11 cellular contexts compared by ENCODE assay signal in the genomic region with DNA sequence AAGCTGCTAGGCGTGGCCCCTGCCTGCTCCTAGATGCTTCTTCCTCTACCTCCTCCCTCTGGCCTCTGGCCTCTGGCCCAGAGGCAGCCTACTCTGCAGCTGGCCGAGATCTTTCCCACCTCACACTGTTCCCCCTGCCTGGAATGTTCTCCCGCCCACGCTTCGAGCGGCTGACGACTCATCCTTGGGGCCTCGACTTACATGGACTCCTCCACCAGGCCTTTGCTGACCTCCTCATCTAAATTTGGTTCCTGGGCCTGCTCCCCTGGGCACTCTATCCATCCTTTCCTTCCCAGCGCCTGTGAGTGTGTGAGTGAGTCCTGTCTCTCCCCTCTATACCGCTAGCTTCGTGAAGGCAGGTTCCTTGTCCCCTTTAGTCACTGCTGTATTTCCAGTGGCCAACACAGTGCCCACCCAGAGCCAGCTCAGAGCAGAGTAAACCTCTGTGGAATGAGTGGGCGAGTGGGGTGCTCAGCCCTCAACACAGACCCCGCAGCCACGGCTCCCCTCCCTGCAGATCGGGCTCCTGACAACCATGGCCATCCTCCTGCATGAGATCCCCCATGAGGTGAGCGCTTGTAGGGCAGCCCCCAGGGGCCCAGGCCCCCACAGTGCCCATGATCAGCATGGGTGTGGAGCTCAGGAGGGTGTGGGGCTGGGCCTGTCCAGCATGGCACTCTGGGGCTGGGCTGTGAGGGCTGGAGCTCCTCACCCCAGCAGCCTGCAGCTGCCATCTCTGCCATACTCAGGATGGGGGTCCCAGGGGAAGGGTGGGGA. TPM values are rescaled to one million over a fixed set of nuclear protein-coding genes. Genes with fewer than 3 reads are reported as not detected.
DNase-seq lines count a peak whose midpoint lies in the region; ATAC-seq, FAIRE-seq and TF ChIP-seq lines count a peak whose summit lies in the region.
"Had no signal": no experiment of that assay in that cellular context is flagged by ENCODE, and none has a peak within 500 bp of the region (broad histone marks: within the 10 kb centered on the region; RNA-seq: fewer than 3 reads in every experiment).

No MANE protein-coding gene starts in this region.

- H3K4me3 ChIP-seq in AG10803 (ENCODE audit: low read length) (no peak overlapping the region; the same call in 1 of the 2 replicates), NT2/D1 (ENCODE audit: insufficient read length, low read depth) (no peak overlapping the region), H1 (ENCODE audit: extremely low read depth in 1 of 4, insufficient read depth in 2 of 4, low read depth in 3 of 4, low read length in 4 of 4) (no peak overlapping the region)

- no peaks in the 10 kb centered on the region for H3K27me3 Mint-ChIP-seq in osteocyte (ENCODE audit: unreplicated experiment)

- H4K20me1 ChIP-seq in H1 (replicated peaks in 1 of 2; ENCODE audit: control insufficient read depth in 1 of 2, insufficient read depth in 2 of 2, low read length in 2 of 2), result peaks cover 0 to 11% of the 10 kb centered on the region in 2 experiments

- peaks cover 35% of the 10 kb centered on the region for H3K4me1 Mint-ChIP-seq in osteocyte (ENCODE audit: unreplicated experiment)

- TF ChIP-seq CTCF in AG10803 (conservative IDR thresholded peaks at IDR 0.05; ENCODE audit: low read length) (no peak), H1 (IDR thresholded peaks at IDR 0.05; ENCODE audit: control extremely low read depth in 1 of 3, insufficient read depth in 1 of 3, low read depth in 1 of 3, low read length in 3 of 3) (no peak), osteocyte (IDR thresholded peaks at IDR 0.05) (no peak)

- H3K36me3 Mint-ChIP-seq in osteocyte (ENCODE audit: unreplicated experiment), result peaks cover 19% of the 10 kb centered on the region

- H3K56ac ChIP-seq in H1 (replicated peaks; ENCODE audit: insufficient read length, low read depth, low read length), result no peak overlapping the region

- H3K27ac ChIP-seq in H1 (ENCODE audit: low read depth, low read length), result no peak overlapping the region

- H3K18ac ChIP-seq in H1 (ENCODE audit: extremely low read depth, low read length), result no peak overlapping the region

- no peak overlapping the region for H2AK5ac ChIP-seq in H1 (ENCODE audit: low read depth, low read length)

- H3K9me3 Mint-ChIP-seq in osteocyte (ENCODE audit: unreplicated experiment), result no peaks in the 10 kb centered on the region

- H2BK20ac ChIP-seq in H1 (ENCODE audit: low read length), result no peak overlapping the region

- CTCF ChIA-PET in H1 (lab: Charles Lee; ENCODE audit: partially characterized antibody), result interaction anchor here (0.9 to 6.2 kb wide), 4 partner anchors 12 to 79 kb away, joined by 3 to 59 read pairs (median 7); a partner anchor contains a TSS

- WGBS in H1 (ENCODE audit: extremely low coverage in 1 of 2, insufficient coverage in 1 of 2, insufficient read length in 1 of 2, insufficient replicate concordance in 2 of 2, low coverage in 1 of 2, low lambda C conversion rate in 2 of 2, missing lambda C conversion rate in 1 of 2), 2 experiments, result 94% methylated on average over 16 of the region's 16 CpGs; no CpG with 5 or more reads in 1 of the 2 experiments

- no peak for TF ChIP-seq EP300 in H1 (IDR thresholded peaks at IDR 0.05; ENCODE audit: borderline replicate concordance in 1 of 2, low read depth in 2 of 2, low read length in 2 of 2)

- no peaks in the 10 kb centered on the region; a peak in 1 of 4 replicates for H3K79me2 ChIP-seq in H1 (ENCODE audit: control insufficient read depth in 1 of 2, insufficient read depth in 2 of 2, low read length in 2 of 2)

- H3K9me3 ChIP-seq in NT2/D1 (ENCODE audit: insufficient read depth, low read length) (no peaks in the 10 kb centered on the region), H1 (ENCODE audit: insufficient read depth in 2 of 2, low read depth in 1 of 2, low read length in 1 of 2) (no peaks in the 10 kb centered on the region)

- H2BK12ac ChIP-seq in H1 (ENCODE audit: low read depth, low read length), result no peak overlapping the region

- H3K27me3 ChIP-seq in NT2/D1 (ENCODE audit: insufficient read depth, insufficient read length), result no peaks in the 10 kb centered on the region
- H3K27me3 ChIP-seq in H1 (replicated peaks in 1 of 4; ENCODE audit: control insufficient read depth in 3 of 4, extremely low read depth in 1 of 4, insufficient read depth in 3 of 4, low read length in 3 of 4), result no peaks in the 10 kb centered on the region

- no peak for TF ChIP-seq RAD21 in H1 (IDR thresholded peaks at IDR 0.05 in 1 of 2, conservative IDR thresholded peaks at IDR 0.05 in 1 of 2; ENCODE audit: low read depth in 2 of 2, low read length in 2 of 2)

- ATAC-seq in HG02973 (IDR thresholded peaks at IDR 0.05; ENCODE audit: unreplicated experiment) (no peak), GM21786 (IDR thresholded peaks at IDR 0.05; ENCODE audit: unreplicated experiment) (no peak)

- H3K4me3 Mint-ChIP-seq in osteocyte (ENCODE audit: unreplicated experiment), result no peak overlapping the region

- no peak overlapping the region for H4K5ac ChIP-seq in H1 (ENCODE audit: insufficient read length, low read depth, low read length)

- H3K23me2 ChIP-seq in H1 (ENCODE audit: low read depth, low read length), result peaks cover 1% of the 10 kb centered on the region

- no peak overlapping the region for H4K91ac ChIP-seq in H1 (replicated peaks; ENCODE audit: insufficient read length, low read length)

- no peak for TF ChIP-seq POLR2A in H1 (IDR thresholded peaks at IDR 0.05; ENCODE audit: control extremely low read depth in 1 of 2, low read depth in 2 of 2, low read length in 2 of 2)

- no peak overlapping the region for H3K23ac ChIP-seq in H1 (ENCODE audit: insufficient read length)

- H3K4me2 ChIP-seq in H1 (ENCODE audit: insufficient read depth in 1 of 2, low read depth in 2 of 2, low read length in 2 of 2), result no peak overlapping the region

- no peak overlapping the region for H2BK15ac ChIP-seq in H1 (ENCODE audit: low read length)

- DNase-seq in AG10803 (ENCODE audit: low read depth) (peak; percentile 77), NT2/D1 (ENCODE audit: low read depth, low spot score) (no peak), H1 (ENCODE audit: low read depth in 1 of 2, low spot score in 2 of 2) (no peak), osteocyte (ENCODE audit: extremely low spot score, unreplicated experiment) (no peak), NCI-H1048 (lab: John Stamatoyannopoulos, UW) (no peak), midbrain (lab: John Stamatoyannopoulos, UW) (no peak)
- DNase-seq: activated gamma-delta T cell, NCI-H446 treated with DMSO at 0.1 percent for 48 hours had no signal

- H2AFZ ChIP-seq in H1 (ENCODE audit: low read length), result no peak overlapping the region

- H3K4ac ChIP-seq in H1 (replicated peaks; ENCODE audit: insufficient read length, low read depth, low read length), result no peak overlapping the region

- H2BK120ac ChIP-seq in H1 (replicated peaks; ENCODE audit: low read depth, low read length), result no peak overlapping the region

- H2BK5ac ChIP-seq in H1 (ENCODE audit: low read depth, low read length), result no peak overlapping the region

- FAIRE-seq in H1 (lab: Jason Lieb, UNC), result no peak
- FAIRE-seq: frontal cortex had no signal

- no peak overlapping the region for H4K8ac ChIP-seq in H1 (ENCODE audit: extremely low read depth, insufficient read depth, low read length)

- no peaks in the 10 kb centered on the region for H3K79me1 ChIP-seq in H1 (ENCODE audit: low read depth, low read length)

- H3K36me3 ChIP-seq in NT2/D1 (ENCODE audit: insufficient read depth, insufficient read length, low read length), result peaks cover 81% of the 10 kb centered on the region
- peaks cover 4 to 13% (median 10%) of the 10 kb centered on the region in 4 experiments; a peak in 6 of 8 replicates for H3K36me3 ChIP-seq in H1 (ENCODE audit: control insufficient read depth in 2 of 4, insufficient read depth in 4 of 4, low read length in 3 of 4)

- H3K4me1 ChIP-seq in NT2/D1 (ENCODE audit: insufficient read depth, insufficient read length) (peaks cover 38% of the 10 kb centered on the region), H1 (replicated peaks in 1 of 4; ENCODE audit: control insufficient read depth in 3 of 4, insufficient read depth in 4 of 4, low read length in 3 of 4) (peaks cover 0 to 6% (median 2%) of the 10 kb centered on the region in 4 experiments; a peak in 5 of 7 replicates)

- H3K14ac ChIP-seq in H1 (ENCODE audit: insufficient read length), result no peak overlapping the region

- POLR2A ChIA-PET in H1 (lab: Charles Lee; ENCODE audit: partially characterized antibody), result interaction anchor here (1.0 to 12.8 kb wide), 3 partner anchors 10 to 21 kb away, joined by 3 to 140 read pairs (median 3); a partner anchor contains a TSS

- H3K27ac Mint-ChIP-seq in osteocyte (ENCODE audit: unreplicated experiment), result peak overlapping the region; percentile 74

- H3K9ac ChIP-seq in NT2/D1 (ENCODE audit: insufficient read length, low read depth), result peak overlapping the region; percentile 29
- no peak overlapping the region for H3K9ac ChIP-seq in H1 (replicated peaks in 1 of 4; ENCODE audit: extremely low read depth in 1 of 4, low read depth in 3 of 4, low read length in 3 of 4)

RNA-seq across cellular contexts. Expression of a gene that starts 5.7 kb away (rescaled TPM):
- 20.9 and 23.2 TPM in 2 replicates for total RNA-seq in H1 (2021; fragmentation: NEBNext Ultra II Directional; extraction: Animal tissue kit (Norgen Biotek cat#: 25700))
- 30.0 and 42.9 TPM in 2 replicates for polyA plus RNA-seq in H1 (2011; rRNA removed)
- polyA plus RNA-seq in H1 (2011; cell fraction: cytosol; rRNA removed), result 37.3 TPM
- polyA plus RNA-seq in H1 (2011; cell fraction: nucleus; rRNA removed), result 134 TPM
- 14.8 to 28.7 TPM (median 25.1 TPM) in 4 replicates for polyA plus RNA-seq in H1 (2012, experiment 1 of 2)
- 18.9 TPM for polyA plus RNA-seq in H1 (2012, experiment 2 of 2)
- 19.5 TPM for polyA plus RNA-seq in H1 (2013, experiment 1 of 2)
- polyA plus RNA-seq in H1 (2013, experiment 2 of 2), result 19.1 TPM
- 8.9 and 9.6 TPM in 2 replicates for polyA minus RNA-seq in H1 (2011; rRNA and poly(A)+ RNA removed)
- 10.0 TPM for polyA minus RNA-seq in H1 (2011; cell fraction: cytosol; rRNA and poly(A)+ RNA removed)
- 20.5 TPM for polyA minus RNA-seq in H1 (2011; cell fraction: nucleus; rRNA and poly(A)+ RNA removed)
- total RNA-seq in osteocyte, result 95.4 and 98.7 TPM in 2 replicates

RNA-seq across cellular contexts. Expression of a gene that starts 12.1 kb away (rescaled TPM):
- 159 and 160 TPM in 2 replicates for total RNA-seq in H1 (2021; fragmentation: NEBNext Ultra II Directional; extraction: Animal tissue kit (Norgen Biotek cat#: 25700))
- polyA plus RNA-seq in H1 (2011; rRNA removed), result 105 and 114 TPM in 2 replicates
- 201 TPM for polyA plus RNA-seq in H1 (2011; cell fraction: cytosol; rRNA removed)
- 110 TPM for polyA plus RNA-seq in H1 (2011; cell fraction: nucleus; rRNA removed)
- 209 to 226 TPM (median 211 TPM) in 4 replicates for polyA plus RNA-seq in H1 (2012, experiment 1 of 2)
- polyA plus RNA-seq in H1 (2012, experiment 2 of 2), result 124 TPM
- polyA plus RNA-seq in H1 (2013, experiment 1 of 2), result 82.6 TPM
- polyA plus RNA-seq in H1 (2013, experiment 2 of 2), result 81.6 TPM
- polyA minus RNA-seq in H1 (2011; rRNA and poly(A)+ RNA removed), result 94.5 and 111 TPM in 2 replicates
- 65.4 TPM for polyA minus RNA-seq in H1 (2011; cell fraction: cytosol; rRNA and poly(A)+ RNA removed)
- polyA minus RNA-seq in H1 (2011; cell fraction: nucleus; rRNA and poly(A)+ RNA removed), result 50.5 TPM
- 123 and 126 TPM in 2 replicates for total RNA-seq in osteocyte

RNA-seq across cellular contexts. Expression of a gene that starts 34.8 kb away (rescaled TPM):
- 0.34 TPM in 1 of 2 replicates, not detected in the other for total RNA-seq in H1 (2021; fragmentation: NEBNext Ultra II Directional; extraction: Animal tissue kit (Norgen Biotek cat#: 25700))
- 0.05 and 0.06 TPM in 2 replicates for polyA plus RNA-seq in H1 (2011; rRNA removed)
- 0.05 TPM for polyA plus RNA-seq in H1 (2011; cell fraction: cytosol; rRNA removed)
- polyA plus RNA-seq in H1 (2011; cell fraction: nucleus; rRNA removed), result 0.54 TPM
- polyA plus RNA-seq in H1 (2012, experiment 1 of 2), result 0.11 TPM in 1 of 4 replicates, not detected in the others
- polyA plus RNA-seq in H1 (2012, experiment 2 of 2), result not detected
- 0.71 TPM for polyA plus RNA-seq in H1 (2013, experiment 1 of 2)
- polyA plus RNA-seq in H1 (2013, experiment 2 of 2), result 0.29 TPM
- polyA minus RNA-seq in H1 (2011; rRNA and poly(A)+ RNA removed), result not detected in 2 replicates
- polyA minus RNA-seq in H1 (2011; cell fraction: cytosol; rRNA and poly(A)+ RNA removed), result not detected
- polyA minus RNA-seq in H1 (2011; cell fraction: nucleus; rRNA and poly(A)+ RNA removed), result 0.60 TPM
- total RNA-seq in osteocyte, result 0.24 and 0.42 TPM in 2 replicates
- total RNA-seq: frontal cortex had no signal

RNA-seq across cellular contexts. Expression of a gene that starts 35.7 kb away (rescaled TPM):
- not detected in 2 replicates for total RNA-seq in H1 (2021; fragmentation: NEBNext Ultra II Directional; extraction: Animal tissue kit (Norgen Biotek cat#: 25700))
- 0.12 and 0.28 TPM in 2 replicates for polyA plus RNA-seq in H1 (2011; rRNA removed)
- polyA plus RNA-seq in H1 (2011; cell fraction: cytosol; rRNA removed), result 0.23 TPM
- 0.27 TPM for polyA plus RNA-seq in H1 (2011; cell fraction: nucleus; rRNA removed)
- 0.20 to 0.33 TPM in 2 of 4 replicates, not detected in the others for polyA plus RNA-seq in H1 (2012, experiment 1 of 2)
- 0.21 TPM for polyA plus RNA-seq in H1 (2012, experiment 2 of 2)
- 0.14 TPM for polyA plus RNA-seq in H1 (2013, experiment 1 of 2)
- 0.20 TPM for polyA plus RNA-seq in H1 (2013, experiment 2 of 2)
- polyA minus RNA-seq in H1 (2011; rRNA and poly(A)+ RNA removed), result 0.60 TPM in 1 of 2 replicates, not detected in the other
- not detected for polyA minus RNA-seq in H1 (2011; cell fraction: cytosol; rRNA and poly(A)+ RNA removed)
- polyA minus RNA-seq in H1 (2011; cell fraction: nucleus; rRNA and poly(A)+ RNA removed), result not detected
- not detected in 2 replicates for total RNA-seq in osteocyte
